ENCODE assay signal across 18 cellular contexts in the genomic region with DNA sequence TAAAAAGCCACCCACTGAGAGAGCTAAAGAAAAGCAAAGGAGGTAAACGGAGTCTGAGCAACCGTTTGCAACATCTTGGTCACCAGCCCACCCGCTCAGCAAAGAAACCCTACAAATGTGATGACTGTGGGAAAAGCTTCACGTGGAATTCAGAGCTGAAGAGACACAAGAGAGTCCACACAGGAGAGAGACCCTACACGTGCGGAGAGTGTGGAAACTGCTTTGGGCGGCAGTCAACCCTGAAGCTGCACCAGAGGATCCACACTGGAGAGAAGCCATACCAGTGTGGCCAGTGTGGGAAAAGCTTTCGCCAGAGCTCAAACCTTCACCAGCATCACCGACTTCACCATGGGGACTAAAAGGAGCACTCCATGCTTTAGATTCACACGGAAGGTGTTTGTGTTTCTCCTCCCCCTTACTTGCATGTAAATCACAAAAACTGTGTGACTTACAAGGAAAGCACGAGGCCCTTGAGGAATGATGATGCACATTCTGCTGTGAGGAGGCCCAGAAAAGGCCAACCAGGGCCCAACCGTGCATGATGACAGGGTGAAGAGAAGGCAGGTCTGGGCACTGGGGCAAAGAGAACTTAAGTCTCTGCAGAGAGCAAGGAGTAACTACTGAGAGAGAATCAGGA. TPM values are rescaled to one million over a fixed set of nuclear protein-coding genes. Genes with fewer than 3 reads are reported as not detected.
"Had no signal": no experiment of that assay in that cellular context is flagged by ENCODE, and none has a peak within 500 bp of the region (broad histone marks: within the 10 kb centered on the region; RNA-seq: fewer than 3 reads in every experiment).

No MANE protein-coding gene starts in this region.

- H3K27me3 Mint-ChIP-seq: activated CD4-positive, alpha-beta T cell treated with anti-CD3 and anti-CD28 coated beads, Interleukin-2, amount 10 ng/mL, durations not matched to agents 7 days and 5 days; activated naive CD8-positive, alpha-beta T cell treated with anti-CD3 and anti-CD28 coated beads, Interleukin-2, amount 10 ng/mL, durations not matched to agents 7 days and 5 days; progenitor cell of endocrine pancreas had no signal

- H3K27ac Mint-ChIP-seq: activated CD4-positive, alpha-beta T cell treated with anti-CD3 and anti-CD28 coated beads, Interleukin-2, amount 10 ng/mL, durations not matched to agents 7 days and 5 days; activated naive CD8-positive, alpha-beta T cell treated with anti-CD3 and anti-CD28 coated beads, Interleukin-2, amount 10 ng/mL, durations not matched to agents 7 days and 5 days; nephron progenitor cell had no signal

- H3K4me2 ChIP-seq: hepatocyte had no signal

- H3K4me1 Mint-ChIP-seq: nephron progenitor cell had no signal

- H3K4me1 ChIP-seq: breast epithelium, uterus had no signal

- H3K4me3 ChIP-seq: breast epithelium, hepatocyte, mucosa of descending colon, stomach, tibial artery, uterus had no signal

- H3K27ac ChIP-seq: breast epithelium, hepatocyte, spleen, stomach, tibial artery, uterus had no signal

- H3K27me3 ChIP-seq: breast epithelium, hepatocyte, spleen, stomach, tibial artery, uterus had no signal

- DNase-seq: activated CD4-positive, alpha-beta T cell treated with anti-CD3 and anti-CD28 coated beads, Interleukin-2, amount 10 ng/mL, durations not matched to agents 7 days and 5 days; activated CD8-positive, alpha-beta memory T cell treated with anti-CD3 and anti-CD28 coated beads for 24 hours; activated gamma-delta T cell treated with Interleukin-2 at 50 U/mL for 16 hours; activated naive CD8-positive, alpha-beta T cell treated with anti-CD3 and anti-CD28 coated beads, Interleukin-2, amount 10 ng/mL, durations not matched to agents 7 days and 5 days; aorta; dermis blood vessel endothelial cell; mucosa of descending colon; nephron progenitor cell; spleen; stomach; tibial artery; uterus had no signal

- H3K36me3 ChIP-seq: uterus had no signal

- H3K4me3 Mint-ChIP-seq: activated CD4-positive, alpha-beta T cell treated with anti-CD3 and anti-CD28 coated beads, Interleukin-2, amount 10 ng/mL, durations not matched to agents 7 days and 5 days; activated naive CD8-positive, alpha-beta T cell treated with anti-CD3 and anti-CD28 coated beads, Interleukin-2, amount 10 ng/mL, durations not matched to agents 7 days and 5 days; nephron progenitor cell had no signal

RNA-seq across cellular contexts. Expression of a gene that starts 53.0 kb away (rescaled TPM):
- total RNA-seq: activated CD4-positive, alpha-beta T cell treated with anti-CD3 and anti-CD28 coated beads, Interleukin-2, amount 10 ng/mL, durations not matched to agents 7 days and 5 days; activated naive CD8-positive, alpha-beta T cell treated with anti-CD3 and anti-CD28 coated beads, Interleukin-2, amount 10 ng/mL, durations not matched to agents 7 days and 5 days; aorta; dermis blood vessel endothelial cell; esophagus mucosa; hepatocyte; left lobe of liver; omental fat pad; stomach had no signal
- polyA plus RNA-seq: aorta, stomach had no signal
